17 cellular contexts compared by ENCODE assay signal in genomic region chr14:101880016-101880297, GRCh38.
A peak's percentile ranks its signal among the peaks of the same experiment; 100 is the strongest.
DNase-seq lines count a peak whose midpoint lies in the region; ATAC-seq and TF ChIP-seq lines count a peak whose summit lies in the region.
"Had no signal": no experiment of that assay in that cellular context is flagged by ENCODE, and none has a peak within 500 bp of the region (broad histone marks: within the 10 kb centered on the region; RNA-seq: fewer than 3 reads in every experiment).

No MANE protein-coding gene starts in this region.

- H3K36me3 Mint-ChIP-seq in activated naive CD8-positive, alpha-beta T cell treated with anti-CD3 and anti-CD28 coated beads, Interleukin-2, amount 50 U/mL, for 24 hours (ENCODE audit: low read depth), result peaks cover 27% of the 10 kb centered on the region
- peaks cover 84% of the 10 kb centered on the region for H3K36me3 Mint-ChIP-seq in stimulated activated effector memory CD8-positive, alpha-beta T cell treated with anti-CD3 and anti-CD28 coated beads, Interleukin-12 subunit alpha, Interleukin-12 subunit beta, amount 100 ng/mL, for 72 hours

- no peak overlapping the region for H3K4me3 Mint-ChIP-seq in activated naive CD8-positive, alpha-beta T cell treated with anti-CD3 and anti-CD28 coated beads, Interleukin-2, amount 50 U/mL, for 24 hours
- H3K4me3 Mint-ChIP-seq in stimulated activated effector memory CD8-positive, alpha-beta T cell treated with anti-CD3 and anti-CD28 coated beads, Interleukin-12 subunit alpha, Interleukin-12 subunit beta, amount 100 ng/mL, for 72 hours, result peak overlapping the region; percentile 29

- no peaks in the 10 kb centered on the region for H3K9me3 ChIP-seq in heart left ventricle
- H3K9me3 ChIP-seq: colonic mucosa, gastroesophageal sphincter had no signal

- H3K4me1 Mint-ChIP-seq in activated naive CD8-positive, alpha-beta T cell treated with anti-CD3 and anti-CD28 coated beads, Interleukin-2, amount 50 U/mL, for 24 hours, result peaks cover 67% of the 10 kb centered on the region
- H3K4me1 Mint-ChIP-seq in stimulated activated effector memory CD8-positive, alpha-beta T cell treated with anti-CD3 and anti-CD28 coated beads, Interleukin-12 subunit alpha, Interleukin-12 subunit beta, amount 100 ng/mL, for 72 hours, result peaks cover 76% of the 10 kb centered on the region

- H3K27me3 ChIP-seq in heart left ventricle, result no peaks in the 10 kb centered on the region
- H3K27me3 ChIP-seq: colonic mucosa, gastroesophageal sphincter had no signal

- WGBS in heart left ventricle, 4 donors, result 92 to 97% (median 96%) methylated on average over 3 to 5 of the region's 5 CpGs

- intact Hi-C loops in heart left ventricle (cut with DNase I) (loop anchor here in 2 of 10 donors (10.0 kb wide), 2 partner anchors 55 to 95 kb away; no protein-coding TSS in a partner anchor), left cardiac atrium (cut with DNase I) (no loop called here)

- H3K36me3 ChIP-seq in heart left ventricle, result peaks cover 4 to 41% (median 31%) of the 10 kb centered on the region in 9 donors

- no peak overlapping the region for H3K4me3 ChIP-seq in heart left ventricle
- H3K4me3 ChIP-seq: colonic mucosa, gastroesophageal sphincter, lung had no signal

- no peak for ATAC-seq in heart left ventricle
- ATAC-seq in left cardiac atrium, result no peak
- ATAC-seq in activated naive CD8-positive, alpha-beta T cell treated with anti-CD3 and anti-CD28 coated beads, Interleukin-2, amount 50 U/mL, for 24 hours, result peak; percentile 58
- ATAC-seq in stimulated activated effector memory CD8-positive, alpha-beta T cell treated with anti-CD3 and anti-CD28 coated beads, Interleukin-12 subunit alpha, Interleukin-12 subunit beta, amount 100 ng/mL, for 72 hours, result peak; percentile 60
- no peak for ATAC-seq in HG02642 (IDR thresholded peaks at IDR 0.05; ENCODE audit: poor library complexity, unreplicated experiment)
- ATAC-seq: gastroesophageal sphincter, HCT116 had no signal

- DNase-seq in heart left ventricle (no peak), left cardiac atrium (no peak), GM20000 (ENCODE audit: low spot score) (peak; percentile 50), GDM1 (lab: John Stamatoyannopoulos, UW) (no peak), middle frontal gyrus (ENCODE audit: extremely low spot score, low spot score) (no peak)
- DNase-seq in activated naive CD8-positive, alpha-beta T cell treated with anti-CD3 and anti-CD28 coated beads, Interleukin-2, amount 50 U/mL, for 24 hours, result no peak
- DNase-seq in stimulated activated effector memory CD8-positive, alpha-beta T cell treated with anti-CD3 and anti-CD28 coated beads, Interleukin-12 subunit alpha, Interleukin-12 subunit beta, amount 100 ng/mL, for 72 hours (ENCODE audit: low spot score in 2 of 2), result no peak
- DNase-seq: colonic mucosa, DMS153, NCI-H2227 treated with DMSO at 0.1 percent for 48 hours, RPMI8226, WERI-Rb-1 had no signal

- no peak for TF ChIP-seq CTCF in heart left ventricle (IDR thresholded peaks at IDR 0.05)
- TF ChIP-seq CTCF in GM20000 (IDR thresholded peaks at IDR 0.05; ENCODE audit: extremely low read depth, missing control alignments), result no peak

- TF ChIP-seq POLR2A in heart left ventricle (IDR thresholded peaks at IDR 0.05), result no peak

- H3K4me1 ChIP-seq in heart left ventricle, result peaks cover 8 to 52% (median 44%) of the 10 kb centered on the region in 12 donors

- H3K27ac ChIP-seq in heart left ventricle, result peak overlapping the region in 10 of 12 donors; percentile 72 to 92 (median 80)
- H3K27ac ChIP-seq: colonic mucosa, epithelial cell of prostate, WERI-Rb-1 had no signal

- peak overlapping the region; percentile 69 for H3K27ac Mint-ChIP-seq in activated naive CD8-positive, alpha-beta T cell treated with anti-CD3 and anti-CD28 coated beads, Interleukin-2, amount 50 U/mL, for 24 hours
- H3K27ac Mint-ChIP-seq in stimulated activated effector memory CD8-positive, alpha-beta T cell treated with anti-CD3 and anti-CD28 coated beads, Interleukin-12 subunit alpha, Interleukin-12 subunit beta, amount 100 ng/mL, for 72 hours, result peak overlapping the region; percentile 84

- no peaks in the 10 kb centered on the region for H3K9me3 Mint-ChIP-seq in activated naive CD8-positive, alpha-beta T cell treated with anti-CD3 and anti-CD28 coated beads, Interleukin-2, amount 50 U/mL, for 24 hours
- no peaks in the 10 kb centered on the region for H3K9me3 Mint-ChIP-seq in stimulated activated effector memory CD8-positive, alpha-beta T cell treated with anti-CD3 and anti-CD28 coated beads, Interleukin-12 subunit alpha, Interleukin-12 subunit beta, amount 100 ng/mL, for 72 hours

- no peaks in the 10 kb centered on the region for H3K27me3 Mint-ChIP-seq in activated naive CD8-positive, alpha-beta T cell treated with anti-CD3 and anti-CD28 coated beads, Interleukin-2, amount 50 U/mL, for 24 hours

Comparison
In these comparisons a context has a peak if more than half of its experiments do, and no peak if none do; other contexts are left out.
1. ATAC-seq: peak in activated naive CD8-positive, alpha-beta T cell treated with anti-CD3 and anti-CD28 coated beads, Interleukin-2, amount 50 U/mL, for 24 hours (single experiment) and stimulated activated effector memory CD8-positive, alpha-beta T cell treated with anti-CD3 and anti-CD28 coated beads, Interleukin-12 subunit alpha, Interleukin-12 subunit beta, amount 100 ng/mL, for 72 hours (single experiment); none in heart left ventricle (0 of 4), left cardiac atrium (0 of 2) and HG02642 (single experiment).